In genomic region chr3:12972791-12973702, GRCh38 we compare ENCODE assay signal across 17 cellular contexts.
DNase-seq lines count a peak whose midpoint lies in the region; ATAC-seq, FAIRE-seq and TF ChIP-seq lines count a peak whose summit lies in the region.
"Had no signal": no experiment of that assay in that cellular context is flagged by ENCODE, and none has a peak within 500 bp of the region (broad histone marks: within the 10 kb centered on the region; RNA-seq: fewer than 3 reads in every experiment).

No MANE protein-coding gene starts in this region.

- H3K27me3 ChIP-seq in H1 (replicated peaks in 1 of 4; ENCODE audit: control insufficient read depth in 3 of 4, extremely low read depth in 1 of 4, insufficient read depth in 3 of 4, low read length in 3 of 4) (peaks cover 0 to 7% (median 2%) of the 10 kb centered on the region in 4 experiments; a peak in 5 of 7 replicates), trophoblast cell (ENCODE audit: insufficient read depth, low read length) (no peaks in the 10 kb centered on the region), spleen (replicated peaks in 1 of 7) (no peaks in the 10 kb centered on the region)

- H2BK5ac ChIP-seq in H1 (ENCODE audit: low read depth, low read length) (no peak overlapping the region), trophoblast cell (ENCODE audit: low read depth, low read length, poor library complexity) (no peak overlapping the region)

- intact Hi-C loops in spleen (cut with DNase I; ENCODE audit: low total_unique reads), result no loop called here

- WGBS in H1 (ENCODE audit: extremely low coverage in 1 of 2, insufficient coverage in 1 of 2, insufficient read length in 1 of 2, insufficient replicate concordance in 2 of 2, low coverage in 1 of 2, low lambda C conversion rate in 2 of 2, missing lambda C conversion rate in 1 of 2), 2 experiments, result 79% methylated on average over 10 of the region's 10 CpGs; no CpG with 5 or more reads in 1 of the 2 experiments
- WGBS in trophoblast cell (ENCODE audit: extremely low coverage, insufficient coverage, insufficient read length), result no CpG with 5 or more reads among the region's 10 CpGs
- WGBS in spleen, 5 donors, result 83 to 92% (median 88%) methylated on average over 10 of the region's 10 CpGs

- no peak for FAIRE-seq in H1 (lab: Jason Lieb, UNC)

- H3K79me1 ChIP-seq in H1 (ENCODE audit: low read depth, low read length) (peaks cover 4% of the 10 kb centered on the region; the same call in 1 of the 2 replicates), trophoblast cell (ENCODE audit: low read length) (no peaks in the 10 kb centered on the region)

- H3K9me3 ChIP-seq in H1 (ENCODE audit: insufficient read depth in 2 of 2, low read depth in 1 of 2, low read length in 1 of 2) (no peaks in the 10 kb centered on the region), trophoblast cell (ENCODE audit: insufficient read depth, low read depth, low read length) (no peaks in the 10 kb centered on the region), spleen (no peaks in the 10 kb centered on the region)

- H3K18ac ChIP-seq in H1 (ENCODE audit: extremely low read depth, low read length) (no peak overlapping the region), trophoblast cell (ENCODE audit: low read length) (no peak overlapping the region)

- H2AK5ac ChIP-seq in H1 (ENCODE audit: low read depth, low read length) (no peak overlapping the region), trophoblast cell (ENCODE audit: low read length) (no peak overlapping the region)

- H3K4me1 Mint-ChIP-seq in activated T-cell treated with anti-CD3 and anti-CD28 coated beads, Interleukin-2, amount 50 U/mL, for 24 hours (ENCODE audit: low read depth), result peaks cover 37% of the 10 kb centered on the region

- H3K23ac ChIP-seq in H1 (ENCODE audit: insufficient read length) (no peak overlapping the region), trophoblast cell (ENCODE audit: low read length) (no peak overlapping the region)

- H3K79me2 ChIP-seq in H1 (ENCODE audit: control insufficient read depth in 1 of 2, insufficient read depth in 2 of 2, low read length in 2 of 2) (no peaks in the 10 kb centered on the region), trophoblast cell (ENCODE audit: control insufficient read depth, insufficient read depth, low read length, poor library complexity) (peaks cover under 1% of the 10 kb centered on the region)

- POLR2A ChIA-PET in H1 (lab: Charles Lee; ENCODE audit: partially characterized antibody), result interaction anchor here (1.0 to 1.4 kb wide), 4 partner anchors 9 to 22 kb away, joined by 3 read pairs; no protein-coding TSS in a partner anchor

- no peak overlapping the region for H4K8ac ChIP-seq in H1 (ENCODE audit: extremely low read depth, insufficient read depth, low read length)
- H4K8ac ChIP-seq in trophoblast cell (ENCODE audit: low read depth, low read length), result no peak overlapping the region

- H3K4ac ChIP-seq in H1 (replicated peaks; ENCODE audit: insufficient read length, low read depth, low read length) (no peak overlapping the region), trophoblast cell (ENCODE audit: low read depth, low read length) (no peak overlapping the region)

- peaks cover 0 to 13% (median 9%) of the 10 kb centered on the region in 4 experiments; a peak in 6 of 7 replicates for H3K4me1 ChIP-seq in H1 (replicated peaks in 1 of 4; ENCODE audit: control insufficient read depth in 3 of 4, insufficient read depth in 4 of 4, low read length in 3 of 4)
- peaks cover 0 to under 1% of the 10 kb centered on the region in 2 experiments for H3K4me1 ChIP-seq in trophoblast cell (ENCODE audit: control insufficient read depth in 1 of 2, insufficient read depth in 2 of 2, low read length in 2 of 2)
- H3K4me1 ChIP-seq in spleen, result peaks cover 10 to 96% (median 51%) of the 10 kb centered on the region in 6 donors

- TF ChIP-seq CTCF in H1 (IDR thresholded peaks at IDR 0.05; ENCODE audit: control extremely low read depth in 1 of 3, insufficient read depth in 1 of 3, low read depth in 1 of 3, low read length in 3 of 3) (no peak), spleen (IDR thresholded peaks at IDR 0.05 in 8 of 11, conservative IDR thresholded peaks at IDR 0.05 in 3 of 11) (no peak)

- H3K14ac ChIP-seq in H1 (ENCODE audit: insufficient read length) (no peak overlapping the region), trophoblast cell (ENCODE audit: low read length) (no peak overlapping the region)

- H3K36me3 ChIP-seq in H1 (ENCODE audit: control insufficient read depth in 2 of 4, insufficient read depth in 4 of 4, low read length in 3 of 4) (no peaks in the 10 kb centered on the region), trophoblast cell (ENCODE audit: control insufficient read depth in 1 of 2, insufficient read depth in 2 of 2, low read length in 2 of 2) (peaks cover 0 to 3% of the 10 kb centered on the region in 2 experiments), spleen (peaks cover 0 to 92% (median 4%) of the 10 kb centered on the region in 6 donors)

- no peak overlapping the region for H4K12ac ChIP-seq in trophoblast cell (ENCODE audit: low read depth, low read length)

- no peak overlapping the region for H3K27ac ChIP-seq in H1 (ENCODE audit: low read depth, low read length)
- H3K27ac ChIP-seq in trophoblast cell (ENCODE audit: low read depth, low read length), result no peak overlapping the region
- peak overlapping the region in 2 of 8 donors; percentile 9 to 46 for H3K27ac ChIP-seq in spleen
- H3K27ac ChIP-seq: GM23248 had no signal

- H4K91ac ChIP-seq in H1 (replicated peaks; ENCODE audit: insufficient read length, low read length) (no peak overlapping the region), trophoblast cell (ENCODE audit: low read depth, low read length) (no peak overlapping the region)

- H3K4me2 ChIP-seq in H1 (ENCODE audit: insufficient read depth in 1 of 2, low read depth in 2 of 2, low read length in 2 of 2) (no peak overlapping the region), trophoblast cell (ENCODE audit: low read length) (no peak overlapping the region)

- H2BK120ac ChIP-seq in H1 (replicated peaks; ENCODE audit: low read depth, low read length) (no peak overlapping the region), trophoblast cell (ENCODE audit: insufficient read depth, low read length, poor library complexity) (no peak overlapping the region)

- H3K4me3 ChIP-seq in H1 (ENCODE audit: extremely low read depth in 1 of 4, insufficient read depth in 2 of 4, low read depth in 3 of 4, low read length in 4 of 4), result no peak overlapping the region
- no peak overlapping the region for H3K4me3 ChIP-seq in trophoblast cell (ENCODE audit: low read depth, low read length)
- no peak overlapping the region for H3K4me3 ChIP-seq in spleen
- H3K4me3 ChIP-seq: GM23248 had no signal

- no peak overlapping the region for H2AFZ ChIP-seq in H1 (ENCODE audit: low read length)
- no peak overlapping the region for H2AFZ ChIP-seq in trophoblast cell (ENCODE audit: insufficient read depth, low read length, poor library complexity)
- H2AFZ ChIP-seq: GM23248 had no signal

- no peak overlapping the region for H3K4me3 Mint-ChIP-seq in activated T-cell treated with anti-CD3 and anti-CD28 coated beads, Interleukin-2, amount 50 U/mL, for 24 hours

- CTCF ChIA-PET in H1 (lab: Charles Lee; ENCODE audit: partially characterized antibody), result interaction anchor here (1.0 to 25.8 kb wide), 5 partner anchors 12 to 32 kb away, joined by 3 to 267 read pairs (median 5); no protein-coding TSS in a partner anchor

- H2BK12ac ChIP-seq in H1 (ENCODE audit: low read depth, low read length) (no peak overlapping the region), trophoblast cell (ENCODE audit: low read length) (no peak overlapping the region)

- DNase-seq in activated T-cell treated with anti-CD3 and anti-CD28 coated beads, Interleukin-2, amount 50 U/mL, for 24 hours, result no peak
- DNase-seq in activated T-cell treated with anti-CD3 and anti-CD28 coated beads, Interleukin-2, amount 50 U/mL, for 48 hours, result no peak
- DNase-seq in LHCN-M2 (ENCODE audit: low read depth) (peak; percentile 7), H1 (ENCODE audit: low read depth in 1 of 2, low spot score in 2 of 2) (no peak), trophoblast cell (peak; percentile 60 to 68), spleen (no peak), NCI-H128 (lab: John Stamatoyannopoulos, UW; ENCODE audit: unreplicated experiment) (no peak)
- DNase-seq: C1 segment of cervical spinal cord, COR-L47, DMS53, GM23248, NCI-H146, NCI-H2107, NCI-H345, NCI-H526 treated with DMSO at 0.1 percent for 48 hours, RPMI8226 had no signal

- no peak overlapping the region for H3K56ac ChIP-seq in H1 (replicated peaks; ENCODE audit: insufficient read length, low read depth, low read length)

- no peak for ATAC-seq in HG02759 (IDR thresholded peaks at IDR 0.05; ENCODE audit: unreplicated experiment)

- TF ChIP-seq EP300 in H1 (IDR thresholded peaks at IDR 0.05; ENCODE audit: borderline replicate concordance in 1 of 2, low read depth in 2 of 2, low read length in 2 of 2), result no peak

- H4K20me1 ChIP-seq in H1 (replicated peaks in 1 of 2; ENCODE audit: control insufficient read depth in 1 of 2, insufficient read depth in 2 of 2, low read length in 2 of 2), result peaks cover 4% of the 10 kb centered on the region in 2 experiments

- TF ChIP-seq POLR2A in H1 (IDR thresholded peaks at IDR 0.05; ENCODE audit: control extremely low read depth in 1 of 2, low read depth in 2 of 2, low read length in 2 of 2) (no peak), spleen (IDR thresholded peaks at IDR 0.05) (no peak)

- H3K9ac ChIP-seq in H1 (replicated peaks in 1 of 4; ENCODE audit: extremely low read depth in 1 of 4, low read depth in 3 of 4, low read length in 3 of 4), result no peak overlapping the region
- no peak overlapping the region for H3K9ac ChIP-seq in trophoblast cell (ENCODE audit: low read length)
- H3K9ac ChIP-seq: GM23248 had no signal

- no peaks in the 10 kb centered on the region for H3K9me3 Mint-ChIP-seq in activated T-cell treated with anti-CD3 and anti-CD28 coated beads, Interleukin-2, amount 50 U/mL, for 24 hours

- H2BK15ac ChIP-seq in H1 (ENCODE audit: low read length), result no peak overlapping the region

- H4K5ac ChIP-seq in H1 (ENCODE audit: insufficient read length, low read depth, low read length), result no peak overlapping the region

- H3K27me3 Mint-ChIP-seq in activated T-cell treated with anti-CD3 and anti-CD28 coated beads, Interleukin-2, amount 50 U/mL, for 24 hours, result no peaks in the 10 kb centered on the region

- H2BK20ac ChIP-seq in H1 (ENCODE audit: low read length), result no peak overlapping the region

- peaks cover 4% of the 10 kb centered on the region for H3K36me3 Mint-ChIP-seq in activated T-cell treated with anti-CD3 and anti-CD28 coated beads, Interleukin-2, amount 50 U/mL, for 24 hours (ENCODE audit: low read depth)

- H3K23me2 ChIP-seq in H1 (ENCODE audit: low read depth, low read length), result no peaks in the 10 kb centered on the region

- no peak for TF ChIP-seq RAD21 in H1 (IDR thresholded peaks at IDR 0.05 in 1 of 2, conservative IDR thresholded peaks at IDR 0.05 in 1 of 2; ENCODE audit: low read depth in 2 of 2, low read length in 2 of 2)

- peak overlapping the region; percentile 15 for H3K27ac Mint-ChIP-seq in activated T-cell treated with anti-CD3 and anti-CD28 coated beads, Interleukin-2, amount 50 U/mL, for 24 hours

TF ChIP-seq in H1, 55 proteins besides CTCF, POLR2A, EP300 and RAD21:
- TF ChIP-seq BCL11A (IDR thresholded peaks at IDR 0.05; ENCODE audit: low read depth in 2 of 2, low read length in 2 of 2) (no peak), KDM1A (IDR thresholded peaks at IDR 0.05; ENCODE audit: borderline replicate concordance, low read length) (peak; percentile 35; the same call in 1 of the 2 replicates)

Comparison
In these comparisons a context has a peak if more than half of its experiments do, and no peak if none do; other contexts are left out.
1. DNase-seq: peak in LHCN-M2 (single experiment) and trophoblast cell (2 of 2); none in activated T-cell treated with anti-CD3 and anti-CD28 coated beads, Interleukin-2, amount 50 U/mL, for 24 hours (single experiment), activated T-cell treated with anti-CD3 and anti-CD28 coated beads, Interleukin-2, amount 50 U/mL, for 48 hours (0 of 2), H1 (0 of 2), spleen (single experiment) and NCI-H128 (single experiment).